In genomic region chr11:105035262-105035620, GRCh38 we compare ENCODE assay signal across 8 cellular contexts. TPM values are rescaled to one million over a fixed set of nuclear protein-coding genes. Genes with fewer than 3 reads are reported as not detected.
DNase-seq lines count a peak whose midpoint lies in the region; ATAC-seq and TF ChIP-seq lines count a peak whose summit lies in the region.

No MANE protein-coding gene starts in this region.

- ATAC-seq in GM19463 (IDR thresholded peaks at IDR 0.05; ENCODE audit: unreplicated experiment), result peak; percentile 20
- peak; percentile 30 for ATAC-seq in left colon

- DNase-seq in AG10803 (ENCODE audit: low read depth) (no peak), NB4 (ENCODE audit: low read depth) (no peak), left colon (no peak), middle frontal gyrus (ENCODE audit: extremely low spot score, low spot score) (no peak), NCI-H1694 treated with DMSO at 0.1 percent for 48 hours (lab: John Stamatoyannopoulos, UW) (no peak), NCI-H2227 (lab: John Stamatoyannopoulos, UW; ENCODE audit: unreplicated experiment) (no peak), mesenteric fat pad (ENCODE audit: low spot score) (no peak)

- no peak for TF ChIP-seq POLR2A in NB4 (IDR thresholded peaks at IDR 0.05; ENCODE audit: extremely low read depth, insufficient read length)

- peak overlapping the region; percentile 62 for H3K4me3 ChIP-seq in AG10803 (ENCODE audit: low read length)
- H3K4me3 ChIP-seq in NB4 (ENCODE audit: low read depth, low read length), result peak overlapping the region; percentile 64

- intact Hi-C loops in left colon (cut with DNase I, micrococcal nuclease), result no loop called here

- no peak for TF ChIP-seq CTCF in AG10803 (conservative IDR thresholded peaks at IDR 0.05; ENCODE audit: low read length)
- TF ChIP-seq CTCF in NB4 (IDR thresholded peaks at IDR 0.05; ENCODE audit: low read depth, low read length), result no peak

RNA-seq across cellular contexts. Expression of gene CASP1, which starts 0.3 kb away (rescaled TPM):
- total RNA-seq in left colon (100 to 1,000 TPM in 1 of 2 donors, 10 to 100 TPM in 1; 41.8 to 135 TPM), mesenteric fat pad (25.0 TPM)

RNA-seq across cellular contexts. Expression of gene CARD16, which starts 9.9 kb away (rescaled TPM):
- total RNA-seq in left colon (10 to 100 TPM; 34.3 to 47.1 TPM), mesenteric fat pad (9.8 TPM)

RNA-seq across cellular contexts. Expression of gene CASP5, which starts 12.3 kb away (rescaled TPM):
- total RNA-seq in left colon (100 to 1,000 TPM in 1 of 2 donors, 10 to 100 TPM in 1; 31.1 to 107 TPM), mesenteric fat pad (0.29 TPM)

Comparison
In these comparisons a context has a peak if more than half of its experiments do, and no peak if none do; other contexts are left out.
1. RNA of gene CASP5, which starts 12.3 kb away (total RNA-seq): 31.1 to 107 TPM in left colon; 0.29 TPM in mesenteric fat pad (single experiment); every median in the first group is over 10 times any median in the second.